Comparison of ENCODE assay signal across 24 cellular contexts in genomic region chr7:45057853-45058252, GRCh38. TPM values are rescaled to one million over a fixed set of nuclear protein-coding genes. Genes with fewer than 3 reads are reported as not detected.
DNase-seq lines count a peak whose midpoint lies in the region; ATAC-seq lines count a peak whose summit lies in the region.
"Had no signal": no experiment of that assay in that cellular context is flagged by ENCODE, and none has a peak within 500 bp of the region (broad histone marks: within the 10 kb centered on the region; RNA-seq: fewer than 3 reads in every experiment).

No MANE protein-coding gene starts in this region.

- H3K9me3 ChIP-seq in T-helper 17 cell (ENCODE audit: control insufficient read depth, low read length, poor library complexity, severe bottlenecking), result no peaks in the 10 kb centered on the region
- H3K9me3 ChIP-seq: body of pancreas, esophagus muscularis mucosa, left ventricle myocardium inferior, right lobe of liver, stomach, tibial artery had no signal

- H3K36me3 Mint-ChIP-seq in stimulated activated naive CD8-positive, alpha-beta T cell treated with anti-CD3 and anti-CD28 coated beads, Interleukin-15, Interleukin-2, amounts not matched to agents 100 ng/mL and 50 ng/mL, for 24 hours (ENCODE audit: low read depth), result peaks cover 47% of the 10 kb centered on the region
- peaks cover 12% of the 10 kb centered on the region for H3K36me3 Mint-ChIP-seq in T-helper 17 cell (ENCODE audit: low read depth)
- peaks cover 53 to 69% of the 10 kb centered on the region in 2 donors for H3K36me3 Mint-ChIP-seq in stimulated activated naive B cell treated with anti-CD40 and anti-IgM and Interleukin-4, amounts not matched to agents 10 μg/mL and 1 μg/mL and 100 μg/mL, for 72 hours

- no peak for ATAC-seq in stimulated activated naive CD8-positive, alpha-beta T cell treated with anti-CD3 and anti-CD28 coated beads, Interleukin-15, amount 100 ng/mL, for 72 hours
- no peak for ATAC-seq in T-helper 17 cell
- ATAC-seq in left lobe of liver, result no peak
- no peak for ATAC-seq in stimulated activated naive B cell treated with anti-CD40 and anti-IgM and Interleukin-4, amounts not matched to agents 10 μg/mL and 1 μg/mL and 100 μg/mL, for 72 hours (replicated peaks)
- ATAC-seq in HG02610 (IDR thresholded peaks at IDR 0.05; ENCODE audit: unreplicated experiment), result no peak
- ATAC-seq: body of pancreas had no signal

- H3K27me3 Mint-ChIP-seq in stimulated activated naive CD8-positive, alpha-beta T cell treated with anti-CD3 and anti-CD28 coated beads, Interleukin-15, Interleukin-2, amounts not matched to agents 100 ng/mL and 50 ng/mL, for 24 hours, result no peaks in the 10 kb centered on the region
- H3K27me3 Mint-ChIP-seq in stimulated activated naive CD8-positive, alpha-beta T cell treated with anti-CD3 and anti-CD28 coated beads, Interleukin-15, amount 100 ng/mL, for 72 hours, result no peaks in the 10 kb centered on the region
- no peaks in the 10 kb centered on the region for H3K27me3 Mint-ChIP-seq in T-helper 17 cell
- no peaks in the 10 kb centered on the region for H3K27me3 Mint-ChIP-seq in stimulated activated naive B cell treated with anti-CD40 and anti-IgM and Interleukin-4, amounts not matched to agents 10 μg/mL and 1 μg/mL and 100 μg/mL, for 72 hours

- H3K4me3 Mint-ChIP-seq in stimulated activated naive CD8-positive, alpha-beta T cell treated with anti-CD3 and anti-CD28 coated beads, Interleukin-15, Interleukin-2, amounts not matched to agents 100 ng/mL and 50 ng/mL, for 24 hours, result no peak overlapping the region
- H3K4me3 Mint-ChIP-seq in stimulated activated naive CD8-positive, alpha-beta T cell treated with anti-CD3 and anti-CD28 coated beads, Interleukin-15, amount 100 ng/mL, for 72 hours, result no peak overlapping the region
- no peak overlapping the region for H3K4me3 Mint-ChIP-seq in T-helper 17 cell
- no peak overlapping the region for H3K4me3 Mint-ChIP-seq in stimulated activated naive B cell treated with anti-CD40 and anti-IgM and Interleukin-4, amounts not matched to agents 10 μg/mL and 1 μg/mL and 100 μg/mL, for 72 hours
- H3K4me3 Mint-ChIP-seq: nephron progenitor cell had no signal

- H3K9me3 Mint-ChIP-seq in stimulated activated naive CD8-positive, alpha-beta T cell treated with anti-CD3 and anti-CD28 coated beads, Interleukin-15, Interleukin-2, amounts not matched to agents 100 ng/mL and 50 ng/mL, for 24 hours, result peaks cover 4% of the 10 kb centered on the region
- peaks cover 0 to 4% of the 10 kb centered on the region in 2 donors for H3K9me3 Mint-ChIP-seq in stimulated activated naive CD8-positive, alpha-beta T cell treated with anti-CD3 and anti-CD28 coated beads, Interleukin-15, amount 100 ng/mL, for 72 hours
- H3K9me3 Mint-ChIP-seq in stimulated activated naive B cell treated with anti-CD40 and anti-IgM and Interleukin-4, amounts not matched to agents 10 μg/mL and 1 μg/mL and 100 μg/mL, for 72 hours, result no peaks in the 10 kb centered on the region

- H3K27ac Mint-ChIP-seq in stimulated activated naive CD8-positive, alpha-beta T cell treated with anti-CD3 and anti-CD28 coated beads, Interleukin-15, Interleukin-2, amounts not matched to agents 100 ng/mL and 50 ng/mL, for 24 hours, result peak overlapping the region; percentile 24
- peak overlapping the region in 1 of 2 donors; percentile 87 for H3K27ac Mint-ChIP-seq in stimulated activated naive CD8-positive, alpha-beta T cell treated with anti-CD3 and anti-CD28 coated beads, Interleukin-15, amount 100 ng/mL, for 72 hours
- peak overlapping the region; percentile 62 for H3K27ac Mint-ChIP-seq in T-helper 17 cell
- peak overlapping the region; percentile 17 for H3K27ac Mint-ChIP-seq in stimulated activated naive B cell treated with anti-CD40 and anti-IgM and Interleukin-4, amounts not matched to agents 10 μg/mL and 1 μg/mL and 100 μg/mL, for 72 hours
- H3K27ac Mint-ChIP-seq: nephron progenitor cell had no signal

- DNase-seq in stimulated activated naive CD8-positive, alpha-beta T cell treated with anti-CD3 and anti-CD28 coated beads, Interleukin-15, amount 100 ng/mL, for 72 hours, result no peak
- DNase-seq in T-helper 17 cell (no peak), left lobe of liver (ENCODE audit: low spot score) (peak; percentile 14), NCI-H526 (lab: John Stamatoyannopoulos, UW) (no peak), UCSD-AML1 (lab: John Stamatoyannopoulos, UW; ENCODE audit: unreplicated experiment) (no peak)
- no peak for DNase-seq in stimulated activated naive B cell treated with anti-CD40 and anti-IgM and Interleukin-4, amounts not matched to agents 10 μg/mL and 1 μg/mL and 100 μg/mL, for 72 hours
- DNase-seq: activated effector memory CD4-positive, alpha-beta T cell treated with anti-CD3 and anti-CD28 coated beads, Interleukin-2, amount 50 U/mL, for 16 hours; body of pancreas; DMS53; effector CD8-positive, alpha-beta T cell; GF-D8; GM23248; KBM-7; left ventricle myocardium inferior; midbrain; NCI-H1436 treated with DMSO at 0.1 percent for 48 hours; NCI-H510A; nephron progenitor cell; right lobe of liver; stomach; tibial artery had no signal

- peaks cover 79% of the 10 kb centered on the region for H3K4me1 Mint-ChIP-seq in stimulated activated naive CD8-positive, alpha-beta T cell treated with anti-CD3 and anti-CD28 coated beads, Interleukin-15, Interleukin-2, amounts not matched to agents 100 ng/mL and 50 ng/mL, for 24 hours (ENCODE audit: low read depth)
- peaks cover 77% of the 10 kb centered on the region for H3K4me1 Mint-ChIP-seq in stimulated activated naive CD8-positive, alpha-beta T cell treated with anti-CD3 and anti-CD28 coated beads, Interleukin-15, amount 100 ng/mL, for 72 hours
- H3K4me1 Mint-ChIP-seq in T-helper 17 cell, result peaks cover 63% of the 10 kb centered on the region
- peaks cover 53 to 79% of the 10 kb centered on the region in 2 donors for H3K4me1 Mint-ChIP-seq in stimulated activated naive B cell treated with anti-CD40 and anti-IgM and Interleukin-4, amounts not matched to agents 10 μg/mL and 1 μg/mL and 100 μg/mL, for 72 hours
- H3K4me1 Mint-ChIP-seq: nephron progenitor cell had no signal

RNA-seq across cellular contexts. Expression of gene NACAD, which starts 30.9 kb away (rescaled TPM):
- total RNA-seq in T-helper 17 cell (under 1 TPM; 0.15 to 0.47 TPM), left lobe of liver (0.05 TPM)

RNA-seq across cellular contexts. Expression of gene TBRG4, which starts 53.6 kb away (rescaled TPM):
- total RNA-seq in T-helper 17 cell (10 to 100 TPM; 63.6 to 85.1 TPM), left lobe of liver (40.2 TPM)

RNA-seq across cellular contexts. Expression of gene CCM2, which starts 57.9 kb away (rescaled TPM):
- total RNA-seq in T-helper 17 cell (10 to 100 TPM; 77.4 to 83.0 TPM), left lobe of liver (44.8 TPM)
